18 cellular contexts compared by ENCODE assay signal in the genomic region with DNA sequence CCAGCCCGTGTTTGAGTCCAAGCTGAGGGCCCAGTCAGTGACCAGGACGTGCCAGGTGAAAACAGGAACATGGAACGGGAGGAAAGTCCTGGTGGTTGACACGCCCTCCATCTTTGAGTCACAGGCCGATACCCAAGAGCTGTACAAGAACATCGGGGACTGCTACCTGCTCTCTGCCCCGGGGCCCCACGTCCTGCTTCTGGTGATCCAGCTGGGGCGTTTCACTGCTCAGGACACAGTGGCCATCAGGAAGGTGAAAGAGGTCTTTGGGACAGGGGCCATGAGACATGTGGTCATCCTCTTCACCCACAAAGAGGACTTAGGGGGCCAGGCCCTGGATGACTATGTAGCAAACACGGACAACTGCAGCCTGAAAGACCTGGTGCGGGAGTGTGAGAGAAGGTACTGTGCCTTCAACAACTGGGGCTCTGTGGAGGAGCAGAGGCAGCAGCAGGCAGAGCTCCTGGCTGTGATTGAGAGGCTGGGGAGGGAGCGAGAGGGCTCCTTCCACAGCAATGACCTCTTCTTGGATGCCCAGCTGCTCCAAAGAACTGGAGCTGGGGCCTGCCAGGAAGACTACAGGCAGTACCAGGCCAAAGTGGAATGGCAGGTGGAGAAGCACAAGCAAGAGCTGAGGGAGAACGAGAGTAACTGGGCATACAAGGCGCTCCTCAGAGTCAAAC. TPM values are rescaled to one million over a fixed set of nuclear protein-coding genes. Genes with fewer than 3 reads are reported as not detected.
DNase-seq lines count a peak whose midpoint lies in the region; ATAC-seq and TF ChIP-seq lines count a peak whose summit lies in the region.
"Had no signal": no experiment of that assay in that cellular context is flagged by ENCODE, and none has a peak within 500 bp of the region (broad histone marks: within the 10 kb centered on the region; RNA-seq: fewer than 3 reads in every experiment).

No MANE protein-coding gene starts in this region.

- H3K4me3 Mint-ChIP-seq in activated CD4-positive, alpha-beta T cell treated with anti-CD3 and anti-CD28 coated beads for 36 hours = peak overlapping the region; percentile 86
- peak overlapping the region; percentile 91 for H3K4me3 Mint-ChIP-seq in natural killer cell
- H3K4me3 Mint-ChIP-seq: brain had no signal

- CTCF ChIA-PET in activated CD4-positive, alpha-beta T cell treated with anti-CD3 and anti-CD28 coated beads for 36 hours (lab: Charles Lee) = interaction anchor here (1.4 to 3.1 kb wide), 4 partner anchors 9 to 293 kb away, joined by 3 to 10 read pairs (median 6); no protein-coding TSS in a partner anchor

- peak overlapping the region; percentile 4; the same call in 1 of the 2 replicates for H3K4me3 ChIP-seq in GM12865 (ENCODE audit: low read depth, low read length)

- peaks cover 76% of the 10 kb centered on the region for H3K4me1 Mint-ChIP-seq in activated CD4-positive, alpha-beta T cell treated with anti-CD3 and anti-CD28 coated beads for 36 hours
- H3K4me1 Mint-ChIP-seq in natural killer cell = peaks cover 85 to 93% of the 10 kb centered on the region in 2 donors

- POLR2A ChIA-PET in activated CD4-positive, alpha-beta T cell treated with anti-CD3 and anti-CD28 coated beads for 36 hours (lab: Charles Lee) = interaction anchor here (1.0 kb wide), 1 partner anchor 26 kb away, joined by 4 read pairs; a partner anchor contains a TSS

- no peak for TF ChIP-seq CTCF in GM12865 (IDR thresholded peaks at IDR 0.05; ENCODE audit: insufficient read depth, low read depth, low read length, missing control alignments)
- TF ChIP-seq CTCF in natural killer cell (IDR thresholded peaks at IDR 0.05) = no peak

- peak overlapping the region; percentile 95 for H3K27ac Mint-ChIP-seq in activated CD4-positive, alpha-beta T cell treated with anti-CD3 and anti-CD28 coated beads for 36 hours
- peak overlapping the region; percentile 95 to 96 for H3K27ac Mint-ChIP-seq in activated naive CD4-positive, alpha-beta T cell treated with anti-CD3 and anti-CD28 coated beads, Interleukin-2, amount 50 U/mL, for 72 hours
- peak overlapping the region; percentile 86 to 91 for H3K27ac Mint-ChIP-seq in natural killer cell
- H3K27ac Mint-ChIP-seq: brain had no signal

- ATAC-seq in activated CD4-positive, alpha-beta T cell treated with anti-CD3 and anti-CD28 coated beads for 36 hours = no peak
- ATAC-seq in activated naive CD4-positive, alpha-beta T cell treated with anti-CD3 and anti-CD28 coated beads, Interleukin-2, amount 50 U/mL, for 72 hours = peak; percentile 14 to 30
- ATAC-seq in natural killer cell (no peak), GM18868 (IDR thresholded peaks at IDR 0.05; ENCODE audit: unreplicated experiment) (no peak)
- ATAC-seq: activated CD4-positive, CD25-positive, alpha-beta regulatory T cell treated with anti-CD3 and anti-CD28 coated beads, Interleukin-2, amount 50 U/mL, for 24 hours had no signal

- no peaks in the 10 kb centered on the region for H3K27me3 Mint-ChIP-seq in activated CD4-positive, alpha-beta T cell treated with anti-CD3 and anti-CD28 coated beads for 36 hours
- no peaks in the 10 kb centered on the region for H3K27me3 Mint-ChIP-seq in natural killer cell (ENCODE audit: low read depth in 2 of 2)

- H3K36me3 Mint-ChIP-seq in activated CD4-positive, alpha-beta T cell treated with anti-CD3 and anti-CD28 coated beads for 36 hours (ENCODE audit: low read depth) = peaks cover 83% of the 10 kb centered on the region
- peaks cover 82 to 90% of the 10 kb centered on the region in 2 donors for H3K36me3 Mint-ChIP-seq in activated naive CD4-positive, alpha-beta T cell treated with anti-CD3 and anti-CD28 coated beads, Interleukin-2, amount 50 U/mL, for 72 hours
- H3K36me3 Mint-ChIP-seq in natural killer cell = peaks cover 55% of the 10 kb centered on the region
- H3K36me3 Mint-ChIP-seq: brain had no signal

- peak; percentile 52 for DNase-seq in activated CD4-positive, alpha-beta T cell treated with anti-CD3 and anti-CD28 coated beads for 36 hours
- DNase-seq in activated CD4-positive, alpha-beta T cell treated with anti-CD3 and anti-CD28 coated beads, Interleukin-2, amount 50 U/mL, for 1 hour = no peak
- DNase-seq in GM12865 (ENCODE audit: low read depth) (no peak), natural killer cell (no peak), NCI-H524 (lab: John Stamatoyannopoulos, UW) (no peak), Ammon's horn (ENCODE audit: low spot score) (no peak)
- peak in 1 of 2 donors; percentile 27 for DNase-seq in activated naive CD4-positive, alpha-beta T cell treated with anti-CD3 and anti-CD28 coated beads, Interleukin-2, amount 50 U/mL, for 72 hours (ENCODE audit: low spot score in 2 of 2)
- DNase-seq: dermis blood vessel endothelial cell, DMS79, kidney glomerular epithelial cell, NCI-H1436 treated with DMSO at 0.1 percent for 48 hours, NCI-H226 had no signal

- intact Hi-C loops in activated CD4-positive, alpha-beta T cell treated with anti-CD3 and anti-CD28 coated beads for 36 hours (cut with DNase I, micrococcal nuclease) = no loop called here
- intact Hi-C loops in natural killer cell (cut with micrococcal nuclease) = no loop called here

- peaks cover 2% of the 10 kb centered on the region for H3K9me3 Mint-ChIP-seq in activated CD4-positive, alpha-beta T cell treated with anti-CD3 and anti-CD28 coated beads for 36 hours (ENCODE audit: low read depth)
- H3K9me3 Mint-ChIP-seq in activated naive CD4-positive, alpha-beta T cell treated with anti-CD3 and anti-CD28 coated beads, Interleukin-2, amount 50 U/mL, for 72 hours = no peaks in the 10 kb centered on the region
- H3K9me3 Mint-ChIP-seq in natural killer cell = no peaks in the 10 kb centered on the region

RNA-seq across cellular contexts. Expression of a gene that starts 5.2 kb away (rescaled TPM):
- total RNA-seq in activated CD4-positive, alpha-beta T cell treated with anti-CD3 and anti-CD28 coated beads for 36 hours = 10 to 100 TPM; 47.6 to 53.3 TPM
- 100 to 1,000 TPM in 1 of 2 donors, 10 to 100 TPM in 1; 73.1 to 115 TPM for total RNA-seq in activated naive CD4-positive, alpha-beta T cell treated with anti-CD3 and anti-CD28 coated beads, Interleukin-2, amount 50 U/mL, for 72 hours
- 10 to 100 TPM; 29.2 to 64.1 (median 35.3) TPM for total RNA-seq in natural killer cell
- total RNA-seq: A172, osteoblast had no signal

RNA-seq across cellular contexts. Expression of a gene that starts 26.0 kb away (rescaled TPM):
- total RNA-seq in activated CD4-positive, alpha-beta T cell treated with anti-CD3 and anti-CD28 coated beads for 36 hours = 1 to 10 TPM; 3.5 to 5.5 TPM
- total RNA-seq in activated naive CD4-positive, alpha-beta T cell treated with anti-CD3 and anti-CD28 coated beads, Interleukin-2, amount 50 U/mL, for 72 hours = 10 to 100 TPM in 1 of 2 donors, 1 to 10 TPM in 1; 3.1 to 10.7 TPM
- total RNA-seq in natural killer cell = 10 to 100 TPM; 11.1 to 23.9 (median 13.3) TPM
- total RNA-seq: A172, osteoblast had no signal

RNA-seq across cellular contexts. Expression of a gene that starts 56.9 kb away (rescaled TPM):
- 10 to 100 TPM; 30.0 to 40.1 TPM for total RNA-seq in activated CD4-positive, alpha-beta T cell treated with anti-CD3 and anti-CD28 coated beads for 36 hours
- 10 to 100 TPM; 47.8 to 56.5 TPM for total RNA-seq in activated naive CD4-positive, alpha-beta T cell treated with anti-CD3 and anti-CD28 coated beads, Interleukin-2, amount 50 U/mL, for 72 hours
- total RNA-seq in natural killer cell = 10 to 100 TPM; 47.5 to 77.5 (median 61.0) TPM

RNA-seq across cellular contexts. Expression of a gene that starts 57.7 kb away (rescaled TPM):
- not detected for total RNA-seq in activated CD4-positive, alpha-beta T cell treated with anti-CD3 and anti-CD28 coated beads for 36 hours
- not detected for total RNA-seq in activated naive CD4-positive, alpha-beta T cell treated with anti-CD3 and anti-CD28 coated beads, Interleukin-2, amount 50 U/mL, for 72 hours
- 1 to 10 TPM in 1 of 3 donors, not detected in 2; 4.0 TPM for total RNA-seq in natural killer cell
- total RNA-seq: A172; dermis blood vessel endothelial cell; T-helper 1 cell treated with Interleukin-12 subunit alpha and Interleukin-12 subunit beta and Interleukin-4 antibody, amounts not matched to agents 30 ng/mL and 1 ng/mL, for 36 hours had no signal

RNA-seq across cellular contexts. Expression of a gene that starts 58.1 kb away (rescaled TPM):
- not detected for total RNA-seq in activated CD4-positive, alpha-beta T cell treated with anti-CD3 and anti-CD28 coated beads for 36 hours
- not detected for total RNA-seq in activated naive CD4-positive, alpha-beta T cell treated with anti-CD3 and anti-CD28 coated beads, Interleukin-2, amount 50 U/mL, for 72 hours
- total RNA-seq in natural killer cell = 1 to 10 TPM in 1 of 3 donors, not detected in 2; 2.0 TPM
- total RNA-seq: A172; dermis blood vessel endothelial cell; osteoblast; T-helper 1 cell treated with Interleukin-12 subunit alpha and Interleukin-12 subunit beta and Interleukin-4 antibody, amounts not matched to agents 30 ng/mL and 1 ng/mL, for 36 hours had no signal

Comparison
In these comparisons a context has a peak if more than half of its experiments do, and no peak if none do; other contexts are left out.
1. ATAC-seq: peak in activated naive CD4-positive, alpha-beta T cell treated with anti-CD3 and anti-CD28 coated beads, Interleukin-2, amount 50 U/mL, for 72 hours (2 of 2); none in activated CD4-positive, alpha-beta T cell treated with anti-CD3 and anti-CD28 coated beads for 36 hours (single experiment), natural killer cell (0 of 3) and GM18868 (single experiment).
2. Peak in every context shown above with its lines, with median percentiles within 50 percentile points of each other: H3K27ac Mint-ChIP-seq.